28 cellular contexts compared by ENCODE assay signal in the genomic region with DNA sequence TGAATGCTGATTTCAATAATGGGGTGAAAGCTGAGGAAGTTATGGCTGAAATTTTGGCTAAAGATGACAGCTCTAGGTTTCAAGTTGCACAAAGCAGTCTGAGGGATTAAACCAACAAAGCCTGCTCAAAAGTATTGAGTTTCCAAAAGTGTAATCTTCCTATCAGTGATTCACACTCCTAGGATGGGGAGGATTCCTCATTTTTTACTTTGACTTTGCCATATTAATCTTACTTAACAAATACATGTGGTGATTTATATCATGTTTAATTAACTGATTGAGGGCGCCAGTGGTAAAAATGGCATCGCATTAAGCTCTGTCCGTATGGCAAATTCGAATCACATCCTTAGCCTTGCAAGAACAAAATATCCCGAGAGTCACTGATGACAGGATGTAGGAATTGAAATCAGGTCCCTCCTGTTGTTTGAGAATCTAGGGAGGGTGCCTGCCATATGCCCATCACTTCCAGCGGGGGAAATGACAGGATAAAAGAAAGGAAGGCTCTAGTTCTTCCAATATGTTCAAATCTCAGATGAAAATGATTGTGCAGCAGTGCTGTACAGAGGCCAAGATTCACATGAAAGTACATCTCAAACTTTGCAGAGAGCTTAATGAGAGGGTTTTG.
DNase-seq lines count a peak whose midpoint lies in the region; ATAC-seq, FAIRE-seq and TF ChIP-seq lines count a peak whose summit lies in the region.
"Had no signal": no experiment of that assay in that cellular context is flagged by ENCODE, and none has a peak within 500 bp of the region (broad histone marks: within the 10 kb centered on the region; RNA-seq: fewer than 3 reads in every experiment).

No MANE protein-coding gene starts in this region.

- TF ChIP-seq POLR2A in uterus (IDR thresholded peaks at IDR 0.05): no peak

- H3K4me1 ChIP-seq in uterus (no peaks in the 10 kb centered on the region), psoas muscle (no peaks in the 10 kb centered on the region), kidney (ENCODE audit: control insufficient read depth in 1 of 2, insufficient read depth in 1 of 2, low read depth in 1 of 2, low read length in 2 of 2) (no peaks in the 10 kb centered on the region)
- H3K4me1 ChIP-seq: breast epithelium, thyroid gland had no signal

- peak; percentile 40 for DNase-seq in NCI-H2171 treated with DMSO at 0.1 percent for 48 hours (lab: John Stamatoyannopoulos, UW)
- DNase-seq in NCI-H2171 (lab: John Stamatoyannopoulos, UW): no peak
- DNase-seq in mesothelial cell of epicardium (ENCODE audit: low spot score in 2 of 2, unreplicated experiment in 2 of 2): no peak
- DNase-seq in uterus: no peak
- no peak for DNase-seq in psoas muscle
- no peak for DNase-seq in kidney
- DNase-seq: activated CD4-positive, alpha-beta memory T cell treated with anti-CD3 and anti-CD28 coated beads for 36 hours; activated CD8-positive, alpha-beta memory T cell treated with anti-CD3 and anti-CD28 coated beads, Interleukin-2, amount 50 U/mL, for 4 hours; activated naive CD4-positive, alpha-beta T cell treated with anti-CD3 and anti-CD28 coated beads, Interleukin-2, amount 10 ng/mL, durations not matched to agents 7 days and 5 days; AML-193; amniotic stem cell; CD4-positive, alpha-beta T cell; effector CD8-positive, alpha-beta T cell; NCI-H1048; NCI-H1694 treated with DMSO at 0.1 percent for 48 hours; NCI-H510A treated with DMSO at 0.1 percent for 48 hours; T-cell; thyroid gland had no signal

- ATAC-seq in psoas muscle (no peak), HG02798 (IDR thresholded peaks at IDR 0.05; ENCODE audit: poor library complexity, unreplicated experiment) (no peak)
- ATAC-seq: activated CD4-positive, CD25-positive, alpha-beta regulatory T cell treated with anti-CD3 and anti-CD28 coated beads, Interleukin-2, amount 50 U/mL, for 24 hours; T-cell had no signal

- FAIRE-seq in kidney (lab: Jason Lieb, UNC): no peak
- FAIRE-seq: colon had no signal

- H3K36me3 Mint-ChIP-seq in mesothelial cell of epicardium: no peaks in the 10 kb centered on the region
- H3K36me3 Mint-ChIP-seq: activated CD4-positive, alpha-beta memory T cell treated with anti-CD3 and anti-CD28 coated beads for 36 hours; activated naive CD4-positive, alpha-beta T cell treated with anti-CD3 and anti-CD28 coated beads, Interleukin-2, amount 10 ng/mL, durations not matched to agents 7 days and 5 days; T-cell had no signal

- 80 to 84% (median 82%) methylated on average over 5 to 6 of the region's 6 CpGs for WGBS in psoas muscle, 3 donors

- no peak overlapping the region for H3K9ac ChIP-seq in kidney (ENCODE audit: low read length in 2 of 2)

- H3K9me3 Mint-ChIP-seq in mesothelial cell of epicardium: no peaks in the 10 kb centered on the region
- H3K9me3 Mint-ChIP-seq: activated CD4-positive, alpha-beta memory T cell treated with anti-CD3 and anti-CD28 coated beads for 36 hours; activated naive CD4-positive, alpha-beta T cell treated with anti-CD3 and anti-CD28 coated beads, Interleukin-2, amount 10 ng/mL, durations not matched to agents 7 days and 5 days; activated T-helper 1 cell treated with anti-CD3 and anti-CD28 coated beads, Interleukin-12 subunit alpha, Interleukin-12 subunit beta, Interleukin-2, Interleukin-4 antibody, amounts not matched to agents 30 ng/mL and 10 ng/mL and 1 ng/mL, durations not matched to agents 14 hours and 24 hours and 36 hours; CD4-positive, alpha-beta T cell; stimulated activated naive CD8-positive, alpha-beta T cell treated with anti-CD3 and anti-CD28 coated beads, Interleukin-15, Interleukin-2, amounts not matched to agents 100 ng/mL and 50 ng/mL, for 24 hours; T-cell had no signal

- H3K27ac ChIP-seq in VCaP (peak overlapping the region; percentile 36), uterus (peak overlapping the region; percentile 13 to 58), psoas muscle (no peak overlapping the region), kidney (ENCODE audit: low read depth in 2 of 2, low read length in 2 of 2) (no peak overlapping the region)
- H3K27ac ChIP-seq: 22Rv1, breast epithelium, epithelial cell of prostate, skin epidermis, thyroid gland had no signal

- TF ChIP-seq CTCF in VCaP (conservative IDR thresholded peaks at IDR 0.05) (no peak), mesothelial cell of epicardium (IDR thresholded peaks at IDR 0.05; ENCODE audit: unreplicated experiment) (no peak), uterus (IDR thresholded peaks at IDR 0.05) (no peak), psoas muscle (IDR thresholded peaks at IDR 0.05) (no peak), kidney (IDR thresholded peaks at IDR 0.05; ENCODE audit: borderline replicate concordance, extremely low read depth, insufficient read depth) (no peak)

- H3K27me3 Mint-ChIP-seq in mesothelial cell of epicardium (ENCODE audit: low read depth): no peaks in the 10 kb centered on the region
- H3K27me3 Mint-ChIP-seq: activated CD4-positive, alpha-beta memory T cell treated with anti-CD3 and anti-CD28 coated beads for 36 hours; activated naive CD4-positive, alpha-beta T cell treated with anti-CD3 and anti-CD28 coated beads, Interleukin-2, amount 10 ng/mL, durations not matched to agents 7 days and 5 days; CD4-positive, alpha-beta T cell; stimulated activated naive CD8-positive, alpha-beta T cell treated with anti-CD3 and anti-CD28 coated beads, Interleukin-15, Interleukin-2, amounts not matched to agents 100 ng/mL and 50 ng/mL, for 24 hours; T-cell had no signal

- H3K27me3 ChIP-seq in uterus (no peaks in the 10 kb centered on the region), psoas muscle (ENCODE audit: insufficient read depth in 3 of 3, low read length in 2 of 3) (no peaks in the 10 kb centered on the region)
- H3K27me3 ChIP-seq: breast epithelium, thyroid gland had no signal

- intact Hi-C loops in uterus (cut with DNase I; ENCODE audit: low total_unique reads) (no loop called here), psoas muscle (cut with DNase I) (no loop called here), kidney (cut with DNase I) (no loop called here)

- no peak overlapping the region for H3K4me3 Mint-ChIP-seq in mesothelial cell of epicardium
- H3K4me3 Mint-ChIP-seq: activated CD4-positive, alpha-beta memory T cell treated with anti-CD3 and anti-CD28 coated beads for 36 hours; activated naive CD4-positive, alpha-beta T cell treated with anti-CD3 and anti-CD28 coated beads, Interleukin-2, amount 10 ng/mL, durations not matched to agents 7 days and 5 days; activated T-helper 1 cell treated with anti-CD3 and anti-CD28 coated beads, Interleukin-12 subunit alpha, Interleukin-12 subunit beta, Interleukin-2, Interleukin-4 antibody, amounts not matched to agents 30 ng/mL and 10 ng/mL and 1 ng/mL, durations not matched to agents 14 hours and 24 hours and 36 hours; CD4-positive, alpha-beta T cell; stimulated activated naive CD8-positive, alpha-beta T cell treated with anti-CD3 and anti-CD28 coated beads, Interleukin-15, Interleukin-2, amounts not matched to agents 100 ng/mL and 50 ng/mL, for 24 hours; T-cell had no signal

- H3K27ac Mint-ChIP-seq in mesothelial cell of epicardium: peak overlapping the region; percentile 71
- H3K27ac Mint-ChIP-seq: activated CD4-positive, alpha-beta memory T cell treated with anti-CD3 and anti-CD28 coated beads for 36 hours; activated naive CD4-positive, alpha-beta T cell treated with anti-CD3 and anti-CD28 coated beads, Interleukin-2, amount 10 ng/mL, durations not matched to agents 7 days and 5 days; activated T-helper 1 cell treated with anti-CD3 and anti-CD28 coated beads, Interleukin-12 subunit alpha, Interleukin-12 subunit beta, Interleukin-2, Interleukin-4 antibody, amounts not matched to agents 30 ng/mL and 10 ng/mL and 1 ng/mL, durations not matched to agents 14 hours and 24 hours and 36 hours; CD4-positive, alpha-beta T cell; stimulated activated naive CD8-positive, alpha-beta T cell treated with anti-CD3 and anti-CD28 coated beads, Interleukin-15, Interleukin-2, amounts not matched to agents 100 ng/mL and 50 ng/mL, for 24 hours; T-cell had no signal

- no peaks in the 10 kb centered on the region for H3K9me3 ChIP-seq in uterus
- no peaks in the 10 kb centered on the region for H3K9me3 ChIP-seq in psoas muscle
- no peaks in the 10 kb centered on the region for H3K9me3 ChIP-seq in kidney (ENCODE audit: control insufficient read depth in 1 of 2, low read length in 2 of 2)
- H3K9me3 ChIP-seq: breast epithelium, thyroid gland had no signal

- no peak overlapping the region for H3K4me3 ChIP-seq in uterus
- H3K4me3 ChIP-seq in psoas muscle: no peak overlapping the region
- no peak overlapping the region for H3K4me3 ChIP-seq in kidney (ENCODE audit: low read length in 2 of 2)
- H3K4me3 ChIP-seq: breast epithelium, skin epidermis, thyroid gland had no signal

- peaks cover 47% of the 10 kb centered on the region for H3K4me1 Mint-ChIP-seq in mesothelial cell of epicardium
- H3K4me1 Mint-ChIP-seq: activated naive CD4-positive, alpha-beta T cell treated with anti-CD3 and anti-CD28 coated beads, Interleukin-2, amount 10 ng/mL, durations not matched to agents 7 days and 5 days; T-cell had no signal

- H3K36me3 ChIP-seq in uterus (no peaks in the 10 kb centered on the region), psoas muscle (ENCODE audit: insufficient read depth in 1 of 2, low read depth in 1 of 2) (no peaks in the 10 kb centered on the region), kidney (ENCODE audit: control insufficient read depth in 1 of 2, insufficient read depth in 2 of 2, low read length in 2 of 2) (no peaks in the 10 kb centered on the region)
- H3K36me3 ChIP-seq: breast epithelium, thyroid gland had no signal

Comparison
In these comparisons a context has a peak if more than half of its experiments do, and no peak if none do; other contexts are left out.
1. H3K27ac ChIP-seq: peak in VCaP (single experiment) and uterus (2 of 2); none in psoas muscle (single experiment) and kidney (0 of 2).